21 cellular contexts compared by ENCODE assay signal in the genomic region with DNA sequence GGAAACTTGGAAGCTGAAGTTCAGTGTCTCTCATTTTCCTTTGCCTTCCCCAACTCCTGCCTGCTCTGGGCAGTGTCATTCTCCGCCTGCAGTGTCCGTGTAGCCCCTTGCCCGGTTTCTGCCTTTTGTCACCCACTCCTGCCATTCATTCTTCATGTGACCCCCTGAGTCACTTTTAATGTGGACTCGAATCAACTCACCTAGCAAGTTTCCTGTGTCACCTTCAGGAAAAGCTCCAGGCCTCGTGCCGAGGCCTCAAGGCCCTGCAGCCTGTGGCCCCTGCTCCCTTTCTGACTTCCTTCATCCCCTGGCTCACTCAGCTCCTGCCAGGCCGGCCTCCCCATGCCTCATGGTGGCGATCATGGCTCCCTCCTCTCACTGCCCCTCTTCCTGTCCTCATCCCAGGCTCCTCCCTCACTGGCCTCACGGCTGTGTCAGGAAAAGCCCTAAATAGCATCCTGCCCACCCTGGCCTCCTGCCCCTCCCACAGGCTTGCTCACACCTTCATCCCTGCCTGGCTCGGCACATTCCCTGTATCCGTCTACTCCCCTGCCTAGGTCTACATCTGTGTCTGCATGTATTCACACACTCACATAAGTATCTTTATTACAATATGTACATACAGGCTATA.
DNase-seq lines count a peak whose midpoint lies in the region; ATAC-seq, FAIRE-seq and TF ChIP-seq lines count a peak whose summit lies in the region.
"Had no signal": no experiment of that assay in that cellular context is flagged by ENCODE, and none has a peak within 500 bp of the region (broad histone marks: within the 10 kb centered on the region; RNA-seq: fewer than 3 reads in every experiment).

No MANE protein-coding gene starts in this region.

- 0 out of 2 replicates have a peak overlapping the region, but pooled peaks have one; percentile 6 for H4K8ac ChIP-seq in H1 (ENCODE audit: extremely low read depth, insufficient read depth, low read length)

- POLR2A ChIA-PET in H1 (lab: Charles Lee; ENCODE audit: partially characterized antibody) = no interaction called here

- no peak overlapping the region for H3K4me2 ChIP-seq in H1 (ENCODE audit: insufficient read depth in 1 of 2, low read depth in 2 of 2, low read length in 2 of 2)

- no peak overlapping the region for H3K56ac ChIP-seq in H1 (replicated peaks; ENCODE audit: insufficient read length, low read depth, low read length)

- intact Hi-C loops in stomach (cut with DNase I; ENCODE audit: low total_unique reads) = no loop called here

- no peaks in the 10 kb centered on the region for H3K27me3 Mint-ChIP-seq in stimulated activated naive CD8-positive, alpha-beta T cell treated with anti-CD3 and anti-CD28 coated beads, Interleukin-15, Interleukin-2, amounts not matched to agents 100 ng/mL and 50 ng/mL, for 24 hours

- TF ChIP-seq RAD21 in H1 (IDR thresholded peaks at IDR 0.05 in 1 of 2, conservative IDR thresholded peaks at IDR 0.05 in 1 of 2; ENCODE audit: low read depth in 2 of 2, low read length in 2 of 2) = no peak

- H3K23me2 ChIP-seq in H1 (ENCODE audit: low read depth, low read length) = no peaks in the 10 kb centered on the region

- H2BK5ac ChIP-seq in H1 (ENCODE audit: low read depth, low read length) = 0 out of 2 replicates have a peak overlapping the region, but pooled peaks have one; percentile 16

- no peak overlapping the region for H2BK20ac ChIP-seq in H1 (ENCODE audit: low read length)

- CTCF ChIA-PET in H1 (lab: Charles Lee; ENCODE audit: partially characterized antibody) = no interaction called here

- DNase-seq in stimulated activated naive CD8-positive, alpha-beta T cell treated with anti-CD3 and anti-CD28 coated beads, Interleukin-15, Interleukin-2, amounts not matched to agents 100 U/mL and 50 U/mL, for 24 hours = no peak
- DNase-seq in H1 (ENCODE audit: low read depth in 1 of 2, low spot score in 2 of 2) (peak in 1 of 2 experiments; percentile 49), islet precursor cell (peak; percentile 63), stomach (no peak), NCI-H526 (lab: John Stamatoyannopoulos, UW) (no peak)
- DNase-seq: 8988T, DMS153, DND-41, GM23248, MV-4-11, NCI-H1105, NCI-H187 treated with DMSO at 0.1 percent for 48 hours, NCI-H524, Peyer's patch, SHP77 treated with DMSO at 0.1 percent for 48 hours had no signal

- H3K14ac ChIP-seq in H1 (ENCODE audit: insufficient read length) = no peak overlapping the region

- 82% methylated on average over 9 of the region's 11 CpGs; no CpG with 5 or more reads in 1 of the 2 experiments for WGBS in H1 (ENCODE audit: extremely low coverage in 1 of 2, insufficient coverage in 1 of 2, insufficient read length in 1 of 2, insufficient replicate concordance in 2 of 2, low coverage in 1 of 2, low lambda C conversion rate in 2 of 2, missing lambda C conversion rate in 1 of 2), 2 experiments
- WGBS in stomach, 5 donors = 53 to 70% (median 60%) methylated on average over 11 of the region's 11 CpGs

- 0 out of 2 replicates have a peak, but pooled peaks cover 2% of the 10 kb centered on the region for H3K79me1 ChIP-seq in H1 (ENCODE audit: low read depth, low read length)

- no peak overlapping the region for H3K27ac ChIP-seq in H1 (ENCODE audit: low read depth, low read length)
- H3K27ac ChIP-seq in stomach = no peak overlapping the region
- H3K27ac ChIP-seq: GM23248, Peyer's patch had no signal

- no peaks in the 10 kb centered on the region for H3K36me3 ChIP-seq in H1 (ENCODE audit: control insufficient read depth in 2 of 4, insufficient read depth in 4 of 4, low read length in 3 of 4)
- no peaks in the 10 kb centered on the region for H3K36me3 ChIP-seq in stomach
- H3K36me3 ChIP-seq: Peyer's patch had no signal

- ATAC-seq in stimulated activated naive CD8-positive, alpha-beta T cell treated with anti-CD3 and anti-CD28 coated beads, Interleukin-15, Interleukin-2, amounts not matched to agents 100 U/mL and 50 U/mL, for 24 hours = no peak
- ATAC-seq in HG02885 (IDR thresholded peaks at IDR 0.05; ENCODE audit: poor library complexity, unreplicated experiment) (no peak), GM21529 (IDR thresholded peaks at IDR 0.05; ENCODE audit: unreplicated experiment) (no peak)
- ATAC-seq: K562 had no signal

- H3K9ac ChIP-seq in H1 (replicated peaks in 1 of 4; ENCODE audit: extremely low read depth in 1 of 4, low read depth in 3 of 4, low read length in 3 of 4) = no peak overlapping the region
- H3K9ac ChIP-seq: GM23248 had no signal

- no peaks in the 10 kb centered on the region for H3K27me3 ChIP-seq in H1 (replicated peaks in 1 of 4; ENCODE audit: control insufficient read depth in 3 of 4, extremely low read depth in 1 of 4, insufficient read depth in 3 of 4, low read length in 3 of 4)
- no peaks in the 10 kb centered on the region for H3K27me3 ChIP-seq in stomach
- H3K27me3 ChIP-seq: Peyer's patch had no signal

- no peaks in the 10 kb centered on the region for H3K9me3 Mint-ChIP-seq in stimulated activated naive CD8-positive, alpha-beta T cell treated with anti-CD3 and anti-CD28 coated beads, Interleukin-15, Interleukin-2, amounts not matched to agents 100 ng/mL and 50 ng/mL, for 24 hours

- H2AFZ ChIP-seq in H1 (ENCODE audit: low read length) = 0 out of 2 replicates have a peak overlapping the region, but pooled peaks have one; percentile 4
- H2AFZ ChIP-seq: GM23248 had no signal

- no peaks in the 10 kb centered on the region for H3K36me3 Mint-ChIP-seq in stimulated activated naive CD8-positive, alpha-beta T cell treated with anti-CD3 and anti-CD28 coated beads, Interleukin-15, Interleukin-2, amounts not matched to agents 100 ng/mL and 50 ng/mL, for 24 hours (ENCODE audit: low read depth)

- H3K4me3 ChIP-seq in H1 (ENCODE audit: extremely low read depth in 1 of 4, insufficient read depth in 2 of 4, low read depth in 3 of 4, low read length in 4 of 4) = no peak overlapping the region
- H3K4me3 ChIP-seq in stomach = no peak overlapping the region
- H3K4me3 ChIP-seq: GM23248, K562, Peyer's patch had no signal

- H2BK15ac ChIP-seq in H1 (ENCODE audit: low read length) = no peak overlapping the region

- no peak for FAIRE-seq in H1 (lab: Jason Lieb, UNC)
- FAIRE-seq: GM18507, HTR-8/SVneo, K562 had no signal

- no peak overlapping the region for H3K18ac ChIP-seq in H1 (ENCODE audit: extremely low read depth, low read length)

- no peaks in the 10 kb centered on the region; a peak in 1 of 7 replicates for H3K4me1 ChIP-seq in H1 (replicated peaks in 1 of 4; ENCODE audit: control insufficient read depth in 3 of 4, insufficient read depth in 4 of 4, low read length in 3 of 4)
- no peaks in the 10 kb centered on the region for H3K4me1 ChIP-seq in stomach
- H3K4me1 ChIP-seq: Peyer's patch had no signal

- H3K4me1 Mint-ChIP-seq in stimulated activated naive CD8-positive, alpha-beta T cell treated with anti-CD3 and anti-CD28 coated beads, Interleukin-15, Interleukin-2, amounts not matched to agents 100 ng/mL and 50 ng/mL, for 24 hours (ENCODE audit: low read depth) = no peaks in the 10 kb centered on the region

- peak overlapping the region; percentile 50; the same call in 1 of the 2 replicates for H2BK12ac ChIP-seq in H1 (ENCODE audit: low read depth, low read length)

- H3K9me3 ChIP-seq in H1 (ENCODE audit: insufficient read depth in 2 of 2, low read depth in 1 of 2, low read length in 1 of 2) (no peaks in the 10 kb centered on the region), stomach (no peaks in the 10 kb centered on the region)
- H3K9me3 ChIP-seq: Peyer's patch had no signal

- no peak overlapping the region for H4K91ac ChIP-seq in H1 (replicated peaks; ENCODE audit: insufficient read length, low read length)

- no peak overlapping the region for H3K4me3 Mint-ChIP-seq in stimulated activated naive CD8-positive, alpha-beta T cell treated with anti-CD3 and anti-CD28 coated beads, Interleukin-15, Interleukin-2, amounts not matched to agents 100 ng/mL and 50 ng/mL, for 24 hours

- H3K4ac ChIP-seq in H1 (replicated peaks; ENCODE audit: insufficient read length, low read depth, low read length) = peak overlapping the region; percentile 57

- TF ChIP-seq EP300 in H1 (IDR thresholded peaks at IDR 0.05; ENCODE audit: borderline replicate concordance in 1 of 2, low read depth in 2 of 2, low read length in 2 of 2) = no peak
- no peak for TF ChIP-seq EP300 in stomach (IDR thresholded peaks at IDR 0.05)

- TF ChIP-seq CTCF in H1 (IDR thresholded peaks at IDR 0.05; ENCODE audit: control extremely low read depth in 1 of 3, insufficient read depth in 1 of 3, low read depth in 1 of 3, low read length in 3 of 3) (no peak), stomach (IDR thresholded peaks at IDR 0.05) (no peak)

- H4K20me1 ChIP-seq in H1 (replicated peaks in 1 of 2; ENCODE audit: control insufficient read depth in 1 of 2, insufficient read depth in 2 of 2, low read length in 2 of 2) = peaks cover 0 to 3% of the 10 kb centered on the region in 2 experiments

- H2BK120ac ChIP-seq in H1 (replicated peaks; ENCODE audit: low read depth, low read length) = no peak overlapping the region

- TF ChIP-seq POLR2A in H1 (IDR thresholded peaks at IDR 0.05; ENCODE audit: control extremely low read depth in 1 of 2, low read depth in 2 of 2, low read length in 2 of 2) (no peak), stomach (IDR thresholded peaks at IDR 0.05) (no peak)

- H4K5ac ChIP-seq in H1 (ENCODE audit: insufficient read length, low read depth, low read length) = no peak overlapping the region

- no peak overlapping the region for H3K23ac ChIP-seq in H1 (ENCODE audit: insufficient read length)

- no peak overlapping the region for H2AK5ac ChIP-seq in H1 (ENCODE audit: low read depth, low read length)

- peak overlapping the region; percentile 19 for H3K27ac Mint-ChIP-seq in stimulated activated naive CD8-positive, alpha-beta T cell treated with anti-CD3 and anti-CD28 coated beads, Interleukin-15, Interleukin-2, amounts not matched to agents 100 ng/mL and 50 ng/mL, for 24 hours

- H3K79me2 ChIP-seq in H1 (ENCODE audit: control insufficient read depth in 1 of 2, insufficient read depth in 2 of 2, low read length in 2 of 2) = no peaks in the 10 kb centered on the region

TF ChIP-seq in H1, 55 proteins besides CTCF, POLR2A, EP300 and RAD21:
- TF ChIP-seq BACH1 (IDR thresholded peaks at IDR 0.05; ENCODE audit: low read length) (no peak), MAX (IDR thresholded peaks at IDR 0.05) (peak; percentile 21; the same call in 1 of the 2 replicates), MAFK (IDR thresholded peaks at IDR 0.05; ENCODE audit: low read depth, low read length) (no peak)
